In the genomic region with DNA sequence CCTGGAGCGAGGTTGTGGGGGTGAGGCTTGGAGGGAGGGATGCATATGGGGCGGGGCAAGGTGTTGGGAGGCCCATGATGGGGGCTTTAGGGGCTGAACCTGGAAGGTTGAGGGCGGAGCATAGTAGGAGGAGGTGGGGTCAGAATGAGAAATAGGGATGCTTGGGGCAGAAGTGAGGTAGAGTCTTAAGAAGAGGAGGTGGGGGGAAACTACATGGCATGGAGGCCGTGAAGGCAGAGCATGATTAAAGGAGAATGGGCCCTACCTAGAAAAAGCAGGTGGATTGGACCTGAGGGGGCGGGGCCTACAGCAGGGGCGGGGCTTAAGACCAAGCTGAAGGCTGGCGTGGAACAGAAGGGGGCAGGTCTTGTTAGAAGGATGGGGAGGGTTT, we compare ENCODE assay signal across 8 cellular contexts. TPM values are rescaled to one million over a fixed set of nuclear protein-coding genes. Genes with fewer than 3 reads are reported as not detected.
A peak's percentile ranks its signal among the peaks of the same experiment; 100 is the strongest.
DNase-seq lines count a peak whose midpoint lies in the region; ATAC-seq and TF ChIP-seq lines count a peak whose summit lies in the region.

No MANE protein-coding gene starts in this region.

- no peak overlapping the region for H3K27ac ChIP-seq in foreskin keratinocyte

- no peak for TF ChIP-seq CTCF in foreskin keratinocyte (conservative IDR thresholded peaks at IDR 0.05)

- H3K27me3 ChIP-seq in foreskin keratinocyte = no peaks in the 10 kb centered on the region

- ATAC-seq in GM21447 (IDR thresholded peaks at IDR 0.05; ENCODE audit: unreplicated experiment) (peak; percentile 7), foreskin keratinocyte (peak; percentile 51)

- no peaks in the 10 kb centered on the region for H3K4me1 ChIP-seq in foreskin keratinocyte

- DNase-seq in NCI-H146 treated with DMSO at 0.1 percent for 48 hours (lab: John Stamatoyannopoulos, UW; ENCODE audit: unreplicated experiment) = peak; percentile 64
- peak; percentile 51 for DNase-seq in activated T-cell treated with anti-CD3 and anti-CD28 coated beads for 48 hours (ENCODE audit: low read depth)
- peak in 1 of 2 donors; percentile 20 for DNase-seq in foreskin keratinocyte
- DNase-seq in stimulated activated CD4-positive, alpha-beta T cell treated with anti-CD3 and anti-CD28 coated beads, Interleukin-2, amount 100 ng/mL, for 24 hours = peak; percentile 57 to 69
- DNase-seq in NCI-H2107 (lab: John Stamatoyannopoulos, UW) = no peak
- DNase-seq in kidney tubule cell (ENCODE audit: low spot score) = no peak
- no peak for DNase-seq in OCI-M2 (lab: John Stamatoyannopoulos, UW; ENCODE audit: unreplicated experiment)

RNA-seq across cellular contexts. Expression of a gene that starts 0.8 kb away (rescaled TPM):
- 41.0 and 43.9 TPM in 2 replicates for total RNA-seq in foreskin keratinocyte
- polyA plus RNA-seq in foreskin keratinocyte = 45.0 and 49.0 TPM in 2 replicates

RNA-seq across cellular contexts. Expression of a gene that starts 7.1 kb away (rescaled TPM):
- 76.2 and 89.1 TPM in 2 replicates for total RNA-seq in foreskin keratinocyte
- polyA plus RNA-seq in foreskin keratinocyte = 63.9 and 71.3 TPM in 2 replicates

RNA-seq across cellular contexts. Expression of a gene that starts 11.6 kb away (rescaled TPM):
- 0.41 and 0.53 TPM in 2 replicates for total RNA-seq in foreskin keratinocyte
- polyA plus RNA-seq in foreskin keratinocyte = 0.62 and 0.82 TPM in 2 replicates

RNA-seq across cellular contexts. Expression of a gene that starts 41.7 kb away (rescaled TPM):
- not detected in 2 replicates for total RNA-seq in foreskin keratinocyte
- 0.17 TPM in 1 of 2 replicates, not detected in the other for polyA plus RNA-seq in foreskin keratinocyte

RNA-seq across cellular contexts. Expression of a gene that starts 47.9 kb away (rescaled TPM):
- not detected in 2 replicates for total RNA-seq in foreskin keratinocyte
- not detected in 2 replicates for polyA plus RNA-seq in foreskin keratinocyte

Comparison
In these comparisons a context has a peak if more than half of its experiments do, and no peak if none do; other contexts are left out.
1. DNase-seq: peak in NCI-H146 treated with DMSO at 0.1 percent for 48 hours (single experiment), activated T-cell treated with anti-CD3 and anti-CD28 coated beads for 48 hours (single experiment) and stimulated activated CD4-positive, alpha-beta T cell treated with anti-CD3 and anti-CD28 coated beads, Interleukin-2, amount 100 ng/mL, for 24 hours (2 of 2); none in NCI-H2107 (single experiment), kidney tubule cell (single experiment) and OCI-M2 (single experiment).